Comparison of ENCODE assay signal across 12 cellular contexts in the genomic region with DNA sequence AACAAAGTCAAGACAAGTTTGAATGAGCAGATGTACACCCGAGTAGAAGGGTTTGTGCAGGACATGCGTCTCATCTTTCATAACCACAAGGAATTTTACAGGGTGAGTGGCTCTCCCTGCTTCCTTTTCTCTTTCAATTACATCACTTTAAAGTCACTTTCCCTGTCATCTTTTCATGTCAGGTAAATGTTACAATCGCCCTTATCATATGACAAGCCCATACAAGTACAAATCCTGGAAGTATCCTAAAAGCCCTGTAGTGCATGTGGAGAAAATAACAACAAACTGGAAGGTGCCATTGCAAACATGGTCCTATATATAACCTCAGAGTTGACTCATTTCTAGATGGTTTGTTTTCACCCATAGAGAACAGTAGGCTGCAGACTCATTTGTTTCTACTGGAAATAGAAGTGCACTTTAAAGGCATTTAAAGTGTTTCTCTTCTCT.
A peak's percentile ranks its signal among the peaks of the same experiment; 100 is the strongest.
DNase-seq lines count a peak whose midpoint lies in the region; ATAC-seq, FAIRE-seq and TF ChIP-seq lines count a peak whose summit lies in the region.
"Had no signal": no experiment of that assay in that cellular context is flagged by ENCODE, and none has a peak within 500 bp of the region (broad histone marks: within the 10 kb centered on the region; RNA-seq: fewer than 3 reads in every experiment).

No MANE protein-coding gene starts in this region.

- POLR2A ChIA-PET in naive thymus-derived CD4-positive, alpha-beta T cell (lab: Charles Lee), result no interaction called here

- no peaks in the 10 kb centered on the region for H3K79me2 ChIP-seq in KMS-11 (ENCODE audit: insufficient read depth, low read depth)

- peaks cover 6 to 36% (median 16%) of the 10 kb centered on the region in 11 donors for H3K9me3 Mint-ChIP-seq in naive thymus-derived CD4-positive, alpha-beta T cell
- H3K9me3 Mint-ChIP-seq: type B pancreatic cell had no signal

- TF ChIP-seq POLR2A in right lobe of liver (IDR thresholded peaks at IDR 0.05), result no peak

- H2AFZ ChIP-seq in KMS-11 (ENCODE audit: low read depth), result no peak overlapping the region

- H3K4me1 Mint-ChIP-seq in naive thymus-derived CD4-positive, alpha-beta T cell, result peaks cover 0 to 29% (median 0%) of the 10 kb centered on the region in 7 donors

- CTCF ChIA-PET in naive thymus-derived CD4-positive, alpha-beta T cell (lab: Charles Lee), result no interaction called here

- peaks cover 46 to 78% (median 73%) of the 10 kb centered on the region in 5 donors for H3K36me3 Mint-ChIP-seq in naive thymus-derived CD4-positive, alpha-beta T cell
- H3K36me3 Mint-ChIP-seq: type B pancreatic cell had no signal

- peak; percentile 65 for ATAC-seq in HG02759 (IDR thresholded peaks at IDR 0.05; ENCODE audit: unreplicated experiment)
- ATAC-seq in naive thymus-derived CD4-positive, alpha-beta T cell, result no peak
- no peak for ATAC-seq in GM21737 (IDR thresholded peaks at IDR 0.05; ENCODE audit: unreplicated experiment)
- ATAC-seq in right lobe of liver, result no peak

- H3K27ac ChIP-seq in KMS-11 (no peak overlapping the region), WERI-Rb-1 (no peak overlapping the region), right lobe of liver (no peak overlapping the region)
- H3K27ac ChIP-seq in naive thymus-derived CD4-positive, alpha-beta T cell (ENCODE audit: low read depth, low read length), result no peak overlapping the region

- H3K27ac Mint-ChIP-seq in naive thymus-derived CD4-positive, alpha-beta T cell, result peak overlapping the region in 5 of 9 donors; percentile 12 to 57 (median 29)
- H3K27ac Mint-ChIP-seq: type B pancreatic cell had no signal

- H3K4me2 ChIP-seq in KMS-11, result peak overlapping the region; percentile 29

- no peaks in the 10 kb centered on the region for H4K20me1 ChIP-seq in KMS-11 (ENCODE audit: insufficient read depth)

- no peaks in the 10 kb centered on the region for H3K27me3 ChIP-seq in KMS-11 (ENCODE audit: insufficient read depth, low read depth)
- no peaks in the 10 kb centered on the region for H3K27me3 ChIP-seq in naive thymus-derived CD4-positive, alpha-beta T cell (ENCODE audit: control insufficient read depth in 2 of 2, insufficient read depth in 2 of 2, low read length in 2 of 2)
- peaks cover 58% of the 10 kb centered on the region for H3K27me3 ChIP-seq in WERI-Rb-1 (ENCODE audit: insufficient read depth, low read depth, severe bottlenecking)
- no peaks in the 10 kb centered on the region for H3K27me3 ChIP-seq in right lobe of liver

- peaks cover 19% of the 10 kb centered on the region for H3K4me1 ChIP-seq in KMS-11 (ENCODE audit: low read depth, poor library complexity, severe bottlenecking)
- no peaks in the 10 kb centered on the region for H3K4me1 ChIP-seq in naive thymus-derived CD4-positive, alpha-beta T cell (ENCODE audit: control insufficient read depth in 2 of 2, insufficient read depth in 2 of 2, low read length in 2 of 2)
- H3K4me1 ChIP-seq in right lobe of liver, result no peaks in the 10 kb centered on the region

- H3K4me3 ChIP-seq in KMS-11 (IDR thresholded peaks at IDR 0.05; ENCODE audit: insufficient read depth, low read depth, low read length), result no peak overlapping the region
- H3K4me3 ChIP-seq in naive thymus-derived CD4-positive, alpha-beta T cell (ENCODE audit: low read length), result no peak overlapping the region
- no peak overlapping the region for H3K4me3 ChIP-seq in WERI-Rb-1 (ENCODE audit: low read depth, low read length)
- H3K4me3 ChIP-seq in right lobe of liver, result no peak overlapping the region

- 85% methylated on average over 3 of the region's 3 CpGs for WGBS in right lobe of liver (ENCODE audit: insufficient coverage, low coverage, low lambda C conversion rate, missing lambda C conversion rate)

- no peak overlapping the region for H3K4me3 Mint-ChIP-seq in naive thymus-derived CD4-positive, alpha-beta T cell
- H3K4me3 Mint-ChIP-seq: type B pancreatic cell had no signal

- DNase-seq in GM19239 (ENCODE audit: insufficient read length, low spot score), result no peak
- DNase-seq in naive thymus-derived CD4-positive, alpha-beta T cell, result no peak
- DNase-seq in WERI-Rb-1, result no peak
- no peak for DNase-seq in right lobe of liver
- no peak for DNase-seq in islet precursor cell
- DNase-seq: SHP77 treated with DMSO at 0.1 percent for 48 hours; stimulated activated CD4-positive, alpha-beta T cell treated with anti-CD3 and anti-CD28 coated beads, Interleukin-12 subunit alpha, Interleukin-12 subunit beta, amount 100 ng/mL, for 4 hours had no signal

- no peaks in the 10 kb centered on the region for H3K9me3 ChIP-seq in naive thymus-derived CD4-positive, alpha-beta T cell (ENCODE audit: control insufficient read depth in 2 of 3, low read length in 3 of 3)
- H3K9me3 ChIP-seq in WERI-Rb-1 (ENCODE audit: severe bottlenecking) (no peaks in the 10 kb centered on the region), right lobe of liver (no peaks in the 10 kb centered on the region)

- H3K9ac ChIP-seq in KMS-11, result no peak overlapping the region

- H3K36me3 ChIP-seq in KMS-11 (ENCODE audit: insufficient read depth) (no peaks in the 10 kb centered on the region), WERI-Rb-1 (no peaks in the 10 kb centered on the region), right lobe of liver (peaks cover 0 to 7% (median 2%) of the 10 kb centered on the region in 4 donors)
- H3K36me3 ChIP-seq in naive thymus-derived CD4-positive, alpha-beta T cell (ENCODE audit: control insufficient read depth in 2 of 3, insufficient read depth in 3 of 3, low read length in 3 of 3), result peaks cover 0 to 47% (median 6%) of the 10 kb centered on the region in 3 experiments

- intact Hi-C loops in naive thymus-derived CD4-positive, alpha-beta T cell (cut with micrococcal nuclease), result no loop called here
- intact Hi-C loops in right lobe of liver (cut with DNase I), result no loop called here

- TF ChIP-seq CTCF in KMS-11 (conservative IDR thresholded peaks at IDR 0.05; ENCODE audit: low read depth, low read length) (no peak), WERI-Rb-1 (IDR thresholded peaks at IDR 0.05; ENCODE audit: low read depth, low read length) (no peak), right lobe of liver (IDR thresholded peaks at IDR 0.05) (no peak)

- FAIRE-seq in GM19239 (lab: Jason Lieb, UNC), result peak; percentile 84

- H3K27me3 Mint-ChIP-seq in naive thymus-derived CD4-positive, alpha-beta T cell, result no peaks in the 10 kb centered on the region
- H3K27me3 Mint-ChIP-seq: IgD-negative memory B cell, type B pancreatic cell had no signal
